In the genomic region with DNA sequence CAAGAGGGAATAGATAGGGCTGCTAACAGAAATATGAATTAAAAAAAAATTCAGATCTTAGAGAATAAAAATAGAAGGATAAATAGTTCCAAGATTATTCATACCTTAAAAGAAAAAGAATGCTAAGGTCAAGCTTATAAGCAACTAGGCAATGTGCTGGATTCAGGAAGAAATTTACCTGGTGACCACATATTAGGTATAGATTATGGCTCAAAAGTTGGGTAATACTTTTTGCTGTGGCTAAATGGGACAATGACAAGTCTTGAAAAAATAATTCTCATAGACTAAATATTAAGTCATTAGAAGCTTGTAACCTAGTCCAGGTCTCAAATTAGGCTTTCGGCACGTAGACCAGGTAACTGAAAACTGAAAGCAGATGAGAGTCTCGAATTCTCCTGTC, we compare ENCODE assay signal across 22 cellular contexts. TPM values are rescaled to one million over a fixed set of nuclear protein-coding genes. Genes with fewer than 3 reads are reported as not detected.
DNase-seq lines count a peak whose midpoint lies in the region; ATAC-seq and TF ChIP-seq lines count a peak whose summit lies in the region.
"Had no signal": no experiment of that assay in that cellular context is flagged by ENCODE, and none has a peak within 500 bp of the region (broad histone marks: within the 10 kb centered on the region; RNA-seq: fewer than 3 reads in every experiment).

No MANE protein-coding gene starts in this region.

- H3K36me3 Mint-ChIP-seq in HFFc6 (ENCODE audit: low read depth), result peaks cover 5% of the 10 kb centered on the region; the same call in 1 of the 2 replicates
- no peaks in the 10 kb centered on the region for H3K36me3 Mint-ChIP-seq in chondrocyte (ENCODE audit: low read depth)
- no peaks in the 10 kb centered on the region for H3K36me3 Mint-ChIP-seq in nephron progenitor cell (ENCODE audit: low read depth)
- H3K36me3 Mint-ChIP-seq in activated naive CD8-positive, alpha-beta T cell treated with anti-CD3 and anti-CD28 coated beads, Interleukin-2, amount 50 U/mL, for 24 hours (ENCODE audit: low read depth), result peaks cover 1% of the 10 kb centered on the region
- H3K36me3 Mint-ChIP-seq: WTC11 had no signal

- H3K4me2 ChIP-seq in BLaER1 treated with 17β-estradiol and CSF1 and Interleukin-3, amounts not matched to agents 10 nM and 100 nM, result peak overlapping the region in 7 of 11 experiments; percentile 16 to 78 (median 64); a peak in 13 of 22 replicates
- H3K4me2 ChIP-seq in smooth muscle cell, result no peak overlapping the region
- H3K4me2 ChIP-seq: hepatocyte had no signal

- peak overlapping the region in 1 of 11 experiments; percentile 23; a peak in 1 of 22 replicates for H3K9ac ChIP-seq in BLaER1 treated with 17β-estradiol and CSF1 and Interleukin-3, amounts not matched to agents 10 nM and 100 nM
- H3K9ac ChIP-seq in smooth muscle cell (ENCODE audit: low read depth), result no peak overlapping the region

- no peaks in the 10 kb centered on the region for H3K79me2 ChIP-seq in smooth muscle cell (ENCODE audit: low read depth)
- H3K79me2 ChIP-seq: hepatocyte had no signal

- H3K27me3 Mint-ChIP-seq in HFFc6 (ENCODE audit: insufficient read depth), result peaks cover 1% of the 10 kb centered on the region; the same call in 1 of the 2 replicates
- no peaks in the 10 kb centered on the region for H3K27me3 Mint-ChIP-seq in chondrocyte (ENCODE audit: low read depth)
- H3K27me3 Mint-ChIP-seq in nephron progenitor cell (ENCODE audit: low read depth, poor library complexity), result peaks cover 7% of the 10 kb centered on the region
- H3K27me3 Mint-ChIP-seq in activated naive CD8-positive, alpha-beta T cell treated with anti-CD3 and anti-CD28 coated beads, Interleukin-2, amount 50 U/mL, for 24 hours, result no peaks in the 10 kb centered on the region

- H3K27ac Mint-ChIP-seq in HFFc6 (peak overlapping the region; percentile 46), chondrocyte (ENCODE audit: unreplicated experiment) (peak overlapping the region; percentile 10), nephron progenitor cell (no peak overlapping the region)
- no peak overlapping the region for H3K27ac Mint-ChIP-seq in activated naive CD8-positive, alpha-beta T cell treated with anti-CD3 and anti-CD28 coated beads, Interleukin-2, amount 50 U/mL, for 24 hours
- H3K27ac Mint-ChIP-seq: WTC11 had no signal

- TF ChIP-seq CTCF in HFFc6 (IDR thresholded peaks at IDR 0.05), result no peak
- no peak for TF ChIP-seq CTCF in chondrocyte (IDR thresholded peaks at IDR 0.05)
- no peak for TF ChIP-seq CTCF in smooth muscle cell (IDR thresholded peaks at IDR 0.05; ENCODE audit: borderline replicate concordance, insufficient read depth, poor library complexity, severe bottlenecking)
- TF ChIP-seq CTCF in nephron progenitor cell (IDR thresholded peaks at IDR 0.05), result no peak

- no peak overlapping the region for H2AFZ ChIP-seq in smooth muscle cell (ENCODE audit: low read depth)
- H2AFZ ChIP-seq: hepatocyte had no signal

- DNase-seq in HFFc6 (no peak), chondrocyte (ENCODE audit: low spot score) (no peak), smooth muscle cell (lab: John Stamatoyannopoulos, UW; ENCODE audit: unreplicated experiment) (no peak), nephron progenitor cell (no peak), NCI-H2029 treated with DMSO at 0.1 percent for 48 hours (lab: John Stamatoyannopoulos, UW) (no peak)
- DNase-seq in activated naive CD8-positive, alpha-beta T cell treated with anti-CD3 and anti-CD28 coated beads, Interleukin-2, amount 50 U/mL, for 24 hours, result no peak
- no peak for DNase-seq in activated effector memory CD4-positive, alpha-beta T cell treated with anti-CD3 and anti-CD28 coated beads, Interleukin-2, amount 50 U/mL, for 16 hours
- DNase-seq: activated CD4-positive, alpha-beta T cell treated with anti-CD3 and anti-CD28 coated beads, Interleukin-2, amount 50 U/mL, for 4 hours; activated naive CD4-positive, alpha-beta T cell treated with Interleukin-2 at 50 U/mL for 16 hours; caudate nucleus; islet precursor cell; KBM-7; NCI-H2171 treated with DMSO at 0.1 percent for 48 hours; NCI-H524 treated with DMSO at 0.1 percent for 48 hours; occipital lobe; retina; RPMI8226; T-helper 9 cell had no signal

- H3F3A ChIP-seq in smooth muscle cell (ENCODE audit: low read depth), result no peaks in the 10 kb centered on the region

- peaks cover 0 to 75% (median 40%) of the 10 kb centered on the region in 10 experiments; a peak in 19 of 20 replicates for H3K4me1 ChIP-seq in BLaER1 treated with 17β-estradiol and CSF1 and Interleukin-3, amounts not matched to agents 10 nM and 100 nM
- H3K4me1 ChIP-seq in smooth muscle cell (ENCODE audit: low read depth), result no peaks in the 10 kb centered on the region

- H3K9me3 ChIP-seq in BLaER1 treated with 17β-estradiol and CSF1 and Interleukin-3, amounts not matched to agents 10 nM and 100 nM (replicated peaks in 1 of 11), result peaks cover 0 to 20% (median 0%) of the 10 kb centered on the region in 11 experiments; a peak in 5 of 22 replicates
- H3K9me3 ChIP-seq in smooth muscle cell (replicated peaks; ENCODE audit: low read depth), result no peaks in the 10 kb centered on the region

- peak overlapping the region; percentile 4; the same call in 1 of the 2 replicates for H3K4me3 Mint-ChIP-seq in HFFc6
- H3K4me3 Mint-ChIP-seq in chondrocyte (ENCODE audit: unreplicated experiment), result no peak overlapping the region
- no peak overlapping the region for H3K4me3 Mint-ChIP-seq in nephron progenitor cell
- H3K4me3 Mint-ChIP-seq in activated naive CD8-positive, alpha-beta T cell treated with anti-CD3 and anti-CD28 coated beads, Interleukin-2, amount 50 U/mL, for 24 hours, result no peak overlapping the region
- H3K4me3 Mint-ChIP-seq: WTC11 had no signal

- peaks cover 0 to 24% (median 3%) of the 10 kb centered on the region in 11 experiments; a peak in 7 of 22 replicates for H3K36me3 ChIP-seq in BLaER1 treated with 17β-estradiol and CSF1 and Interleukin-3, amounts not matched to agents 10 nM and 100 nM
- H3K36me3 ChIP-seq in smooth muscle cell (ENCODE audit: low read depth), result no peaks in the 10 kb centered on the region

- H3K9me3 Mint-ChIP-seq in HFFc6, result no peaks in the 10 kb centered on the region
- no peaks in the 10 kb centered on the region for H3K9me3 Mint-ChIP-seq in chondrocyte (ENCODE audit: low read depth)
- no peaks in the 10 kb centered on the region for H3K9me3 Mint-ChIP-seq in nephron progenitor cell
- H3K9me3 Mint-ChIP-seq in activated naive CD8-positive, alpha-beta T cell treated with anti-CD3 and anti-CD28 coated beads, Interleukin-2, amount 50 U/mL, for 24 hours, result peaks cover 4% of the 10 kb centered on the region
- H3K9me3 Mint-ChIP-seq: WTC11 had no signal

- H3K27me3 ChIP-seq in BLaER1 treated with 17β-estradiol and CSF1 and Interleukin-3, amounts not matched to agents 10 nM and 100 nM, result no peaks in the 10 kb centered on the region
- no peaks in the 10 kb centered on the region for H3K27me3 ChIP-seq in smooth muscle cell (ENCODE audit: low read depth)
- H3K27me3 ChIP-seq: foreskin keratinocyte, hepatocyte had no signal

- H4K20me1 ChIP-seq in BLaER1 treated with 17β-estradiol and CSF1 and Interleukin-3, amounts not matched to agents 10 nM and 100 nM, result peaks cover 0 to 23% (median 0%) of the 10 kb centered on the region in 11 experiments; a peak in 2 of 22 replicates
- H4K20me1 ChIP-seq in smooth muscle cell (ENCODE audit: low read depth), result no peaks in the 10 kb centered on the region

- ATAC-seq in activated naive CD8-positive, alpha-beta T cell treated with anti-CD3 and anti-CD28 coated beads, Interleukin-2, amount 50 U/mL, for 24 hours, result no peak
- ATAC-seq: WTC11 had no signal

- H3K4me3 ChIP-seq in BLaER1 treated with 17β-estradiol and CSF1 and Interleukin-3, amounts not matched to agents 10 nM and 100 nM, result no peak overlapping the region
- H3K4me3 ChIP-seq in smooth muscle cell, result no peak overlapping the region
- H3K4me3 ChIP-seq: hepatocyte had no signal

- peak overlapping the region in 8 of 11 experiments; percentile 2 to 73 (median 54); a peak in 11 of 22 replicates for H3K27ac ChIP-seq in BLaER1 treated with 17β-estradiol and CSF1 and Interleukin-3, amounts not matched to agents 10 nM and 100 nM
- H3K27ac ChIP-seq in smooth muscle cell (ENCODE audit: low read depth), result peak overlapping the region; percentile 69
- H3K27ac ChIP-seq: foreskin keratinocyte had no signal

- 85% methylated on average over 3 of the region's 3 CpGs for WGBS in smooth muscle cell (ENCODE audit: low lambda C conversion rate)

- peaks cover 31% of the 10 kb centered on the region for H3K4me1 Mint-ChIP-seq in HFFc6 (ENCODE audit: low read depth)
- H3K4me1 Mint-ChIP-seq in chondrocyte (ENCODE audit: low read depth), result peaks cover 15% of the 10 kb centered on the region
- peaks cover 4% of the 10 kb centered on the region for H3K4me1 Mint-ChIP-seq in nephron progenitor cell
- H3K4me1 Mint-ChIP-seq in activated naive CD8-positive, alpha-beta T cell treated with anti-CD3 and anti-CD28 coated beads, Interleukin-2, amount 50 U/mL, for 24 hours, result peaks cover 52% of the 10 kb centered on the region

RNA-seq across cellular contexts. Expression of gene MAP3K5, which starts 17.2 kb away (rescaled TPM):
- 10 to 100 TPM; 11.9 to 22.2 (median 19.1) TPM for total RNA-seq in HFFc6 (2021; fragmentation: NEBNext Ultra II Directional; extraction: Animal tissue kit (Norgen Biotek cat#: 25700))
- total RNA-seq in chondrocyte (2.1 to 5.1 TPM (median 4.6 TPM) in 3 replicates), smooth muscle cell (1.8 and 2.1 TPM in 2 replicates)
- 0.69 and 0.93 TPM in 2 replicates for polyA plus RNA-seq in smooth muscle cell

RNA-seq across cellular contexts. Expression of gene PEX7, which starts 47.3 kb away (rescaled TPM):
- 1 to 10 TPM; 6.4 to 7.6 (median 7.3) TPM for total RNA-seq in HFFc6 (2021; fragmentation: NEBNext Ultra II Directional; extraction: Animal tissue kit (Norgen Biotek cat#: 25700))
- total RNA-seq in chondrocyte (6.2 to 7.0 TPM (median 6.8 TPM) in 3 replicates), smooth muscle cell (5.6 and 10.3 TPM in 2 replicates)
- 13.3 and 14.4 TPM in 2 replicates for polyA plus RNA-seq in smooth muscle cell

Comparison
In these comparisons a context has a peak if more than half of its experiments do, and no peak if none do; other contexts are left out.
1. H3K27ac Mint-ChIP-seq: peak in HFFc6 (single experiment) and chondrocyte (single experiment); none in nephron progenitor cell (single experiment) and activated naive CD8-positive, alpha-beta T cell treated with anti-CD3 and anti-CD28 coated beads, Interleukin-2, amount 50 U/mL, for 24 hours (single experiment).